Comparison of ENCODE assay signal across 1 cellular context in genomic region chr5:172942556-172942955, GRCh38.
TF ChIP-seq lines count a peak whose summit lies in the region.

No MANE protein-coding gene starts in this region.

TF ChIP-seq in A549, 52 proteins besides CTCF, POLR2A, EP300 and RAD21 (continued from another document):
- no peak for TF ChIP-seq HMGXB4 (CRISPR knock-in tag; IDR thresholded peaks at IDR 0.05; ENCODE audit: borderline replicate concordance)
- no peak for TF ChIP-seq HOXA7 (CRISPR knock-in tag; IDR thresholded peaks at IDR 0.05)
- no peak for TF ChIP-seq RNF2 (IDR thresholded peaks at IDR 0.05; ENCODE audit: borderline replicate concordance, low read depth)
- no peak for TF ChIP-seq NFE2L2 (conservative IDR thresholded peaks at IDR 0.05; ENCODE audit: low read length)
- no peak for TF ChIP-seq NPAS2 (CRISPR knock-in tag; IDR thresholded peaks at IDR 0.05; ENCODE audit: borderline replicate concordance)
- TF ChIP-seq CBX2 (IDR thresholded peaks at IDR 0.05; ENCODE audit: borderline replicate concordance, low read depth): no peak
- no peak for TF ChIP-seq JUN (IDR thresholded peaks at IDR 0.05)
- no peak for TF ChIP-seq CEBPB (IDR thresholded peaks at IDR 0.05)
- TF ChIP-seq CBX8 (IDR thresholded peaks at IDR 0.05): no peak
- no peak for TF ChIP-seq HEYL (CRISPR knock-in tag; IDR thresholded peaks at IDR 0.05)
